Comparison of ENCODE assay signal across 2 cellular contexts in the genomic region with DNA sequence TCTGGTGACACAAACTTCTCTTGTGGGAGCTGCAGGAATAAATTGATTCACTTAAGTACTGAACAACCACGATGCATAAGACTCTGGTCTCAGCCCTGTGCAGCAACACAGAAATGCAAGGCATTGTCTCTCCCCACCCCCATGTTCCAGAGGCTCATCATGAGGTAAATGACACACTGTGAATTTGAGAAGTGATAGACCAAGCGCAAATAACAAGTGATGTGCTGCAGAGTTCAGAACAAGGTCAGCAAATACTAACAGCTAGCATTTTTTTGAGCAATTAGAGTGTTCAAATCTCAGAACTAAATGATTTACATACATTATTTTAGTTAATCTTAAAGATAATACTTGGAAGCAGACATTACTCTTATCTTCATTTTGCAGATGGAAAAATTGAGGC.
TF ChIP-seq lines count a peak whose summit lies in the region.

No MANE protein-coding gene starts in this region.

TF ChIP-seq in HepG2, 621 proteins besides CTCF, POLR2A, EP300 and RAD21 (continued from another document):
- TF ChIP-seq ZNF512 (CRISPR knock-in tag; IDR thresholded peaks at IDR 0.05) (no peak), EHMT2 (IDR thresholded peaks at IDR 0.05; ENCODE audit: borderline replicate concordance, low read depth, low read length) (no peak), ERF (CRISPR knock-in tag; IDR thresholded peaks at IDR 0.05) (no peak), IRF2 (CRISPR knock-in tag; IDR thresholded peaks at IDR 0.05) (no peak), ZNF776 (CRISPR knock-in tag; IDR thresholded peaks at IDR 0.05) (no peak), SAP130 (CRISPR knock-in tag; IDR thresholded peaks at IDR 0.05; ENCODE audit: low read depth) (no peak), MLX (CRISPR knock-in tag; IDR thresholded peaks at IDR 0.05) (no peak)
TF ChIP-seq in HepG2: peak in this region for 0.

TF ChIP-seq in neural cell, 6 proteins besides CTCF, POLR2A, EP300 and RAD21 (continued from another document):
- TF ChIP-seq REST (IDR thresholded peaks at IDR 0.05; ENCODE audit: borderline replicate concordance) (no peak), EZH2 (IDR thresholded peaks at IDR 0.05; ENCODE audit: borderline replicate concordance, insufficient read depth, low read length, poor library complexity, severe bottlenecking) (no peak), POLR2AphosphoS5 (IDR thresholded peaks at IDR 0.05) (no peak)
